Comparison of ENCODE assay signal across 19 cellular contexts in genomic region chr11:115242982-115243381, GRCh38.
DNase-seq lines count a peak whose midpoint lies in the region; ATAC-seq, FAIRE-seq and TF ChIP-seq lines count a peak whose summit lies in the region.
"Had no signal": no experiment of that assay in that cellular context is flagged by ENCODE, and none has a peak within 500 bp of the region (broad histone marks: within the 10 kb centered on the region; RNA-seq: fewer than 3 reads in every experiment).

No MANE protein-coding gene starts in this region.

- no peak overlapping the region for H3K9ac ChIP-seq in neural cell (ENCODE audit: low read length)
- H3K9ac ChIP-seq: BLaER1 had no signal

- H3K4me2 ChIP-seq in A549 = peak overlapping the region; percentile 12; the same call in 2 of the 3 replicates
- no peak overlapping the region for H3K4me2 ChIP-seq in neural cell (ENCODE audit: low read length)
- H3K4me2 ChIP-seq: BLaER1 had no signal

- POLR2A ChIA-PET in A549 (lab: Yijun Ruan, JAX) = no interaction called here

- no peaks in the 10 kb centered on the region for H3K9me3 ChIP-seq in A549
- no peaks in the 10 kb centered on the region for H3K9me3 ChIP-seq in WERI-Rb-1 (ENCODE audit: severe bottlenecking)
- H3K9me3 ChIP-seq in neural cell (ENCODE audit: low read length) = no peaks in the 10 kb centered on the region
- no peaks in the 10 kb centered on the region for H3K9me3 ChIP-seq in right lobe of liver
- H3K9me3 ChIP-seq: BLaER1, Caco-2, HAP-1 had no signal

- intact Hi-C loops in right lobe of liver (cut with DNase I) = no loop called here

- TF ChIP-seq EP300 in A549 (IDR thresholded peaks at IDR 0.05) (no peak), neural cell (conservative IDR thresholded peaks at IDR 0.05; ENCODE audit: poor library complexity, severe bottlenecking) (no peak)

- no peaks in the 10 kb centered on the region for H3K27me3 Mint-ChIP-seq in chondrocyte (ENCODE audit: low read depth)
- H3K27me3 Mint-ChIP-seq: CD8-positive, alpha-beta memory T cell had no signal

- H4K20me1 ChIP-seq in neural cell (ENCODE audit: insufficient read depth) = no peaks in the 10 kb centered on the region
- H4K20me1 ChIP-seq: BLaER1 had no signal

- no peak overlapping the region for H3K4me3 Mint-ChIP-seq in chondrocyte (ENCODE audit: unreplicated experiment)
- H3K4me3 Mint-ChIP-seq: CD8-positive, alpha-beta memory T cell had no signal

- H3K36me3 ChIP-seq in WERI-Rb-1 (no peaks in the 10 kb centered on the region; the same call in 1 of the 2 replicates), neural cell (ENCODE audit: insufficient read depth, low read length) (no peaks in the 10 kb centered on the region), right lobe of liver (no peaks in the 10 kb centered on the region)
- H3K36me3 ChIP-seq: BLaER1, HAP-1 had no signal

- H3K36me3 Mint-ChIP-seq in chondrocyte (ENCODE audit: low read depth) = no peaks in the 10 kb centered on the region

- DNase-seq in A549 (ENCODE audit: low read depth in 1 of 2, low spot score in 1 of 2) = no peak
- no peak for DNase-seq in WERI-Rb-1
- DNase-seq in chondrocyte (ENCODE audit: low spot score) = no peak
- DNase-seq in right lobe of liver = no peak
- DNase-seq in NOMO-1 treated with dmso at 0.1 percent for 144 hours (lab: John Stamatoyannopoulos, UW; ENCODE audit: unreplicated experiment) = no peak
- no peak for DNase-seq in pons (ENCODE audit: low spot score)
- DNase-seq: AML-193; Caco-2; CD8-positive, alpha-beta memory T cell; DND-41; GF-D8 had no signal

- no peaks in the 10 kb centered on the region for H3K27me3 ChIP-seq in WERI-Rb-1 (ENCODE audit: insufficient read depth, low read depth, severe bottlenecking)
- no peaks in the 10 kb centered on the region for H3K27me3 ChIP-seq in neural cell (ENCODE audit: insufficient read depth, low read depth, low read length)
- H3K27me3 ChIP-seq in right lobe of liver = no peaks in the 10 kb centered on the region
- H3K27me3 ChIP-seq: BLaER1 had no signal

- H3K4me3 ChIP-seq in A549 (no peak overlapping the region), WERI-Rb-1 (ENCODE audit: low read depth, low read length) (no peak overlapping the region), neural cell (ENCODE audit: low read length) (no peak overlapping the region), right lobe of liver (no peak overlapping the region)
- H3K4me3 ChIP-seq: BLaER1, HAP-1 had no signal

- no peak for FAIRE-seq in A549 (lab: Jason Lieb, UNC)
- FAIRE-seq: H1, HepG2, HTR-8/SVneo had no signal

- no peaks in the 10 kb centered on the region for H3K9me3 Mint-ChIP-seq in chondrocyte (ENCODE audit: low read depth)
- H3K9me3 Mint-ChIP-seq: CD8-positive, alpha-beta memory T cell had no signal

- no peaks in the 10 kb centered on the region for H3K9me2 ChIP-seq in neural cell (ENCODE audit: insufficient read depth, low read length)

- no peaks in the 10 kb centered on the region for H3F3A ChIP-seq in neural cell (ENCODE audit: insufficient read depth, low read length, poor library complexity, severe bottlenecking)

- 63% methylated on average over 1 of the region's 1 CpG for WGBS in A549 (ENCODE audit: missing lambda C conversion rate)
- 100% methylated on average over 1 of the region's 1 CpG for WGBS in right lobe of liver (ENCODE audit: insufficient coverage, low coverage, low lambda C conversion rate, missing lambda C conversion rate)

- TF ChIP-seq POLR2A in A549 (IDR thresholded peaks at IDR 0.05; ENCODE audit: low read length) = no peak
- TF ChIP-seq POLR2A in right lobe of liver (IDR thresholded peaks at IDR 0.05) = no peak

- H3K27ac Mint-ChIP-seq in chondrocyte (ENCODE audit: unreplicated experiment) = peak overlapping the region; percentile 36
- H3K27ac Mint-ChIP-seq: CD8-positive, alpha-beta memory T cell had no signal

- peaks cover 3% of the 10 kb centered on the region for H3K79me2 ChIP-seq in neural cell (replicated peaks; ENCODE audit: insufficient read depth, low read length)

- H3K4me1 ChIP-seq in A549 (peaks cover 18% of the 10 kb centered on the region; the same call in 2 of the 3 replicates), right lobe of liver (no peaks in the 10 kb centered on the region)
- H3K4me1 ChIP-seq: BLaER1 had no signal

- TF ChIP-seq RAD21 in A549 (conservative IDR thresholded peaks at IDR 0.05 in 1 of 2, IDR thresholded peaks at IDR 0.05 in 1 of 2) (no peak), neural cell (conservative IDR thresholded peaks at IDR 0.05) (no peak)

- ATAC-seq in A549 (no peak), right lobe of liver (no peak), HG03354 (IDR thresholded peaks at IDR 0.05; ENCODE audit: poor library complexity, severe bottlenecking, unreplicated experiment) (no peak)
- ATAC-seq: HepG2 had no signal

- H3K27ac ChIP-seq in A549 (peak overlapping the region in 1 of 2 experiments; percentile 11; a peak in 2 of 6 replicates), WERI-Rb-1 (peak overlapping the region; percentile 19; the same call in 1 of the 2 replicates), neural cell (ENCODE audit: low read length) (peak overlapping the region; percentile 13), right lobe of liver (no peak overlapping the region)
- H3K27ac ChIP-seq: 22Rv1, BLaER1 had no signal

- no peak for TF ChIP-seq CTCF in A549 (IDR thresholded peaks at IDR 0.05)
- no peak for TF ChIP-seq CTCF in WERI-Rb-1 (IDR thresholded peaks at IDR 0.05; ENCODE audit: low read depth, low read length)
- TF ChIP-seq CTCF in chondrocyte (IDR thresholded peaks at IDR 0.05) = no peak
- TF ChIP-seq CTCF in neural cell (IDR thresholded peaks at IDR 0.05; ENCODE audit: poor library complexity, severe bottlenecking) = no peak
- no peak for TF ChIP-seq CTCF in right lobe of liver (IDR thresholded peaks at IDR 0.05)

- H2AFZ ChIP-seq in neural cell (ENCODE audit: low read depth, low read length) = no peak overlapping the region

- CTCF ChIA-PET in A549 (lab: Yijun Ruan, JAX) = interaction anchor here (1.0 kb wide), 1 partner anchor 26 kb away, joined by 4 read pairs; no protein-coding TSS in a partner anchor

- H3K4me1 Mint-ChIP-seq in chondrocyte (ENCODE audit: low read depth) = peaks cover 38% of the 10 kb centered on the region
- H3K4me1 Mint-ChIP-seq: CD8-positive, alpha-beta memory T cell had no signal

TF ChIP-seq in A549, 52 proteins besides CTCF, POLR2A, EP300 and RAD21 (continues in another document):
- no peak for TF ChIP-seq CBX8 (IDR thresholded peaks at IDR 0.05)
- no peak for TF ChIP-seq ESRRA (IDR thresholded peaks at IDR 0.05; ENCODE audit: borderline replicate concordance, low read length)
- TF ChIP-seq E2F6 (IDR thresholded peaks at IDR 0.05; ENCODE audit: borderline replicate concordance, low read depth) = no peak
- TF ChIP-seq POLR2AphosphoS2 (conservative IDR thresholded peaks at IDR 0.05; ENCODE audit: low read length) = no peak
- no peak for TF ChIP-seq CEBPB (IDR thresholded peaks at IDR 0.05)
- no peak for TF ChIP-seq TP53 (CRISPR knock-in tag; IDR thresholded peaks at IDR 0.05)
- TF ChIP-seq EHF (CRISPR knock-in tag; IDR thresholded peaks at IDR 0.05) = no peak
- TF ChIP-seq PHF8 (IDR thresholded peaks at IDR 0.05; ENCODE audit: borderline replicate concordance, low read depth) = no peak
- TF ChIP-seq FOSB (CRISPR knock-in tag; IDR thresholded peaks at IDR 0.05) = no peak
- no peak for TF ChIP-seq HEYL (CRISPR knock-in tag; IDR thresholded peaks at IDR 0.05)
- no peak for TF ChIP-seq HOXB13 (CRISPR knock-in tag; IDR thresholded peaks at IDR 0.05; ENCODE audit: low read depth)
- TF ChIP-seq NFE2L2 (conservative IDR thresholded peaks at IDR 0.05; ENCODE audit: low read length) = no peak
- no peak for TF ChIP-seq BHLHE40 (IDR thresholded peaks at IDR 0.05; ENCODE audit: low read depth, low read length)

TF ChIP-seq in neural cell, 6 proteins besides CTCF, POLR2A, EP300 and RAD21:
- TF ChIP-seq MXI1 (conservative IDR thresholded peaks at IDR 0.05; ENCODE audit: poor library complexity, severe bottlenecking) (no peak), TAF1 (IDR thresholded peaks at IDR 0.05; ENCODE audit: low read depth) (no peak), EZH2 (IDR thresholded peaks at IDR 0.05; ENCODE audit: borderline replicate concordance, insufficient read depth, low read length, poor library complexity, severe bottlenecking) (no peak), SMC3 (conservative IDR thresholded peaks at IDR 0.05; ENCODE audit: poor library complexity) (no peak), REST (IDR thresholded peaks at IDR 0.05; ENCODE audit: borderline replicate concordance) (no peak), POLR2AphosphoS5 (IDR thresholded peaks at IDR 0.05) (no peak)

Comparison
In these comparisons a context has a peak if more than half of its experiments do, and no peak if none do; other contexts are left out.
1. H3K27ac ChIP-seq: peak in WERI-Rb-1 (single experiment) and neural cell (single experiment); none in right lobe of liver (0 of 3).